ENCODE assay signal across 8 cellular contexts in the genomic region with DNA sequence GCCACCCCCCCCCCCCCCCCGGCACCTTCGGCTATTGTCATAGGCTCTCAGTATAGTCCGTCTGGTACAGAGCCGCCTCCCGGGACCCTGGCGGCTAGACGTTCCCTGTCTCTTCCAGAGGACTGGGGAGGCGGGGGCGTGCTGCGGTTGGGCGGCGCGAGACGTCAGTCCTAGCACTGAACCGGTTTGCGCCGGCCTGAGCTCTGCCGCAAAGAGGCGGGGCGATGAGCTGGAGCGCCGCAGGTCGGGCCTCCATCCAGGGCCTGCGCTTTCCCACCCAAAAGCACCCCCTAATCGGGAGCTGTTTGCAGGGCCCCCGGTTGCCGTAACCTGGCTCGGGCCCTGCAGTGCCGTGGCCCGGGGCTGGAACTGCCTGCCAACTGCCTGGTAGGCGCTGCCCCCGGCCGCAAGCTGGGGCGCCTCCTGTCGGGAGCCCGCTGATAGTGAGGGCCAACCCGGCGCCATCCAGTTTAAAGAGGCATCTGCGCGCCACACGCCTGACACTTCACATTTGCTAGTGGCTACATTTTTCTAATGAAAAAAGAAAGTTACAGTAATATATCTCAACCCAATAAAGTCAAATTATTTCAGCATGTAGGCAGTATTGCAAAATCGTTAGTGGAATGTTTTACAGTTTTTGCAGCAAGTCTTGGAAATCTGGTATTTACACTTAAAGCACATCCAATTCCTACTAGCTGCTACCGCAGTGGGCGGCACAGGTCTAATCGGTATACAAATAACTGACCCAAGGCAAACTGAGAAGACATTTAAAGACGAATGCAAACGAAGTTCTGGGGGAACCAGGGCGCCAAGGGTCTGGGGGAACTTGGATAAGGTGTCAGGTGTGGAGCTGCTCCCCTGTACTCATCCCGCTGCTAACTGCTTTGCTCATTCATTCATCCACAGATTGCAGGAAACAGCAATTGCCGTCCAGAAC. TPM values are rescaled to one million over a fixed set of nuclear protein-coding genes. Genes with fewer than 3 reads are reported as not detected.
DNase-seq lines count a peak whose midpoint lies in the region; ATAC-seq and TF ChIP-seq lines count a peak whose summit lies in the region.

No MANE protein-coding gene starts in this region.

- H3K36me3 ChIP-seq in endocrine pancreas (ENCODE audit: control insufficient read depth, insufficient read depth, low read length) = no peaks in the 10 kb centered on the region
- H3K36me3 ChIP-seq in mucosa of descending colon (ENCODE audit: low read depth) = no peaks in the 10 kb centered on the region

- H3K4me3 Mint-ChIP-seq in CD14-positive monocyte = peak overlapping the region; percentile 72 to 84
- peak overlapping the region; percentile 78 for H3K4me3 Mint-ChIP-seq in activated CD8-positive, alpha-beta T cell treated with anti-CD3 and anti-CD28 coated beads for 36 hours

- peaks cover 6% of the 10 kb centered on the region for H3K4me1 ChIP-seq in endocrine pancreas (ENCODE audit: control insufficient read depth, insufficient read depth, low read length)
- peaks cover 23% of the 10 kb centered on the region for H3K4me1 ChIP-seq in mucosa of descending colon (ENCODE audit: low read depth)

- no peaks in the 10 kb centered on the region for H3K27me3 ChIP-seq in endocrine pancreas (ENCODE audit: control insufficient read depth, insufficient read depth, low read length)

- DNase-seq in CD14-positive monocyte (ENCODE audit: low spot score) = peak; percentile 98
- DNase-seq in NCI-H748 (lab: John Stamatoyannopoulos, UW; ENCODE audit: unreplicated experiment) = peak; percentile 100
- peak; percentile 99 for DNase-seq in activated CD8-positive, alpha-beta T cell treated with anti-CD3 and anti-CD28 coated beads for 36 hours
- peak; percentile 97 to 99 (median 97) for DNase-seq in mucosa of descending colon
- peak; percentile 85 to 92 for DNase-seq in stimulated activated CD8-positive, alpha-beta memory T cell treated with anti-CD3 and anti-CD28 coated beads, Interleukin-4, amount 100 ng/mL, for 4 hours (ENCODE audit: low read depth in 2 of 2, low spot score in 1 of 2)

- peak overlapping the region; percentile 93 for H3K9ac ChIP-seq in endocrine pancreas (ENCODE audit: control insufficient read depth, insufficient read depth, low read length)

- peaks cover 0 to 2% of the 10 kb centered on the region in 2 donors for H3K36me3 Mint-ChIP-seq in CD14-positive monocyte
- peaks cover 21% of the 10 kb centered on the region for H3K36me3 Mint-ChIP-seq in activated CD8-positive, alpha-beta T cell treated with anti-CD3 and anti-CD28 coated beads for 36 hours (ENCODE audit: low read depth)

- H3K9me3 ChIP-seq in endocrine pancreas (ENCODE audit: control insufficient read depth, low read length) (no peaks in the 10 kb centered on the region), mucosa of descending colon (no peaks in the 10 kb centered on the region)

- peak overlapping the region; percentile 81 for H3K4me3 ChIP-seq in endocrine pancreas (ENCODE audit: control insufficient read depth, insufficient read depth, low read length)
- peak overlapping the region; percentile 39 for H3K4me3 ChIP-seq in mucosa of descending colon

- H3K4me1 Mint-ChIP-seq in CD14-positive monocyte = peaks cover 25% of the 10 kb centered on the region
- peaks cover 21% of the 10 kb centered on the region for H3K4me1 Mint-ChIP-seq in activated CD8-positive, alpha-beta T cell treated with anti-CD3 and anti-CD28 coated beads for 36 hours (ENCODE audit: low read depth)

- POLR2A ChIA-PET in activated CD8-positive, alpha-beta T cell treated with anti-CD3 and anti-CD28 coated beads for 36 hours (lab: Charles Lee) = interaction anchor here (0.5 to 2.1 kb wide), 13 partner anchors 9 to 896 kb away, joined by 3 to 27 read pairs (median 4); a partner anchor contains a TSS

- peaks cover 0 to 2% (median 0%) of the 10 kb centered on the region in 3 donors for H3K27me3 Mint-ChIP-seq in CD14-positive monocyte (ENCODE audit: low read depth in 3 of 3)
- no peaks in the 10 kb centered on the region for H3K27me3 Mint-ChIP-seq in activated CD8-positive, alpha-beta T cell treated with anti-CD3 and anti-CD28 coated beads for 36 hours

- intact Hi-C loops in CD14-positive monocyte (cut with micrococcal nuclease) (loop anchor here (5.0 to 10.0 kb wide), 3 partner anchors 169 to 241 kb away; a partner anchor contains a TSS), mucosa of descending colon (cut with DNase I, micrococcal nuclease) (no loop called here)
- intact Hi-C loops in activated CD8-positive, alpha-beta T cell treated with anti-CD3 and anti-CD28 coated beads for 36 hours (cut with micrococcal nuclease) = loop anchor here (5.0 to 10.0 kb wide), 2 partner anchors 54 to 241 kb away; a partner anchor contains a TSS

- peak overlapping the region; percentile 80 to 90 (median 85) for H3K27ac Mint-ChIP-seq in CD14-positive monocyte
- peak overlapping the region; percentile 93 for H3K27ac Mint-ChIP-seq in activated CD8-positive, alpha-beta T cell treated with anti-CD3 and anti-CD28 coated beads for 36 hours

- ATAC-seq in GM19324 (IDR thresholded peaks at IDR 0.05; ENCODE audit: low FRiP score, unreplicated experiment) (peak; percentile 85), HG03460 (IDR thresholded peaks at IDR 0.05; ENCODE audit: unreplicated experiment) (peak; percentile 84), mucosa of descending colon (peak; percentile 86)
- peak; percentile 81 for ATAC-seq in activated CD8-positive, alpha-beta T cell treated with anti-CD3 and anti-CD28 coated beads for 36 hours

- CTCF ChIA-PET in activated CD8-positive, alpha-beta T cell treated with anti-CD3 and anti-CD28 coated beads for 36 hours (lab: Charles Lee) = interaction anchor here (0.6 to 2.5 kb wide), 23 partner anchors 9 to 243 kb away, joined by 3 to 33 read pairs (median 4); no protein-coding TSS in a partner anchor

- TF ChIP-seq CTCF in CD14-positive monocyte (IDR thresholded peaks at IDR 0.05) (peak; percentile 95), mucosa of descending colon (IDR thresholded peaks at IDR 0.05) (peak; percentile 92)
- peak; percentile 84 for TF ChIP-seq CTCF in activated CD8-positive, alpha-beta T cell treated with anti-CD3 and anti-CD28 coated beads for 36 hours (IDR thresholded peaks at IDR 0.05)

- H3K9me3 Mint-ChIP-seq in CD14-positive monocyte = peaks cover 0 to 2% (median 0%) of the 10 kb centered on the region in 7 donors
- no peaks in the 10 kb centered on the region for H3K9me3 Mint-ChIP-seq in activated CD8-positive, alpha-beta T cell treated with anti-CD3 and anti-CD28 coated beads for 36 hours

RNA-seq across cellular contexts. Expression of a gene that starts 0.8 kb away (rescaled TPM):
- polyA plus RNA-seq in CD14-positive monocyte = 10 to 100 TPM; 20.4 to 27.3 TPM
- total RNA-seq in activated CD8-positive, alpha-beta T cell treated with anti-CD3 and anti-CD28 coated beads for 36 hours = 100 to 1,000 TPM; 149 to 153 TPM
- 100 to 1,000 TPM; 162 to 168 (median 168) TPM for total RNA-seq in mucosa of descending colon

Comparison
In these comparisons a context has a peak if more than half of its experiments do, and no peak if none do; other contexts are left out.
1. Peak in every context shown above with its lines: DNase-seq, ATAC-seq and H3K4me3 ChIP-seq.
2. intact Hi-C loops: an anchor here in CD14-positive monocyte (5.0 to 10.0 kb wide) and activated CD8-positive, alpha-beta T cell treated with anti-CD3 and anti-CD28 coated beads for 36 hours (5.0 to 10.0 kb wide); none called in mucosa of descending colon.